ENCODE assay signal across 18 cellular contexts in genomic region chr7:47294569-47295222, GRCh38.
DNase-seq lines count a peak whose midpoint lies in the region; FAIRE-seq and TF ChIP-seq lines count a peak whose summit lies in the region.
"Had no signal": no experiment of that assay in that cellular context is flagged by ENCODE, and none has a peak within 500 bp of the region (broad histone marks: within the 10 kb centered on the region; RNA-seq: fewer than 3 reads in every experiment).

No MANE protein-coding gene starts in this region.

- H3K36me3 ChIP-seq in H1 (ENCODE audit: control insufficient read depth in 2 of 4, insufficient read depth in 4 of 4, low read length in 3 of 4) (peaks cover 0 to 17% (median 12%) of the 10 kb centered on the region in 4 experiments; a peak in 6 of 8 replicates), stomach smooth muscle (ENCODE audit: control insufficient read depth in 2 of 2, insufficient read depth in 2 of 2, low read length in 2 of 2) (peaks cover 11 to 38% of the 10 kb centered on the region in 2 donors)
- H3K36me3 ChIP-seq: BE2C had no signal

- H3K9me3 ChIP-seq in H1 (ENCODE audit: insufficient read depth in 2 of 2, low read depth in 1 of 2, low read length in 1 of 2) (no peaks in the 10 kb centered on the region), stomach smooth muscle (ENCODE audit: control insufficient read depth in 2 of 2, low read length in 2 of 2) (no peaks in the 10 kb centered on the region)
- H3K9me3 ChIP-seq: BE2C had no signal

- H3K9me3 Mint-ChIP-seq in mesothelial cell of epicardium = no peaks in the 10 kb centered on the region
- H3K9me3 Mint-ChIP-seq: dendritic cell treated with granulocyte-macrophage colony-stimulating factor and Interleukin-4, amounts not matched to agents 40 ng/mL and 50 ng/mL, for 4 days; T-helper 1 cell treated with Interleukin-12 subunit alpha and Interleukin-12 subunit beta and Interleukin-4 antibody, amounts not matched to agents 30 μg/mL and 1 μg/mL, for 36 hours had no signal

- H3K4me3 ChIP-seq in NB4 (ENCODE audit: low read depth, low read length) (no peak overlapping the region), H1 (ENCODE audit: extremely low read depth in 1 of 4, insufficient read depth in 2 of 4, low read depth in 3 of 4, low read length in 4 of 4) (no peak overlapping the region), stomach smooth muscle (ENCODE audit: low read length in 2 of 2) (no peak overlapping the region)

- FAIRE-seq in H1 (lab: Jason Lieb, UNC) = no peak
- FAIRE-seq: G401.6, GM12891 had no signal

- no peak overlapping the region for H3K4me3 Mint-ChIP-seq in mesothelial cell of epicardium
- H3K4me3 Mint-ChIP-seq: activated CD8-positive, alpha-beta memory T cell treated with anti-CD3 and anti-CD28 coated beads, Interleukin-2, amount 10 ng/mL, durations not matched to agents 7 days and 5 days; dendritic cell treated with granulocyte-macrophage colony-stimulating factor and Interleukin-4, amounts not matched to agents 40 ng/mL and 50 ng/mL, for 4 days; T-helper 1 cell treated with Interleukin-12 subunit alpha and Interleukin-12 subunit beta and Interleukin-4 antibody, amounts not matched to agents 30 μg/mL and 1 μg/mL, for 36 hours had no signal

- no peak overlapping the region for H3K56ac ChIP-seq in H1 (replicated peaks; ENCODE audit: insufficient read length, low read depth, low read length)

- 79% methylated on average over 4 of the region's 4 CpGs; no CpG with 5 or more reads in 1 of the 2 experiments for WGBS in H1 (ENCODE audit: extremely low coverage in 1 of 2, insufficient coverage in 1 of 2, insufficient read length in 1 of 2, insufficient replicate concordance in 2 of 2, low coverage in 1 of 2, low lambda C conversion rate in 2 of 2, missing lambda C conversion rate in 1 of 2), 2 experiments

- no peak overlapping the region for H2BK20ac ChIP-seq in H1 (ENCODE audit: low read length)

- H3K4me1 ChIP-seq in H1 (replicated peaks in 1 of 4; ENCODE audit: control insufficient read depth in 3 of 4, insufficient read depth in 4 of 4, low read length in 3 of 4) (no peaks in the 10 kb centered on the region), stomach smooth muscle (ENCODE audit: control insufficient read depth, insufficient read depth, low read length) (peaks cover 10% of the 10 kb centered on the region)
- H3K4me1 ChIP-seq: BE2C had no signal

- TF ChIP-seq POLR2A in NB4 (IDR thresholded peaks at IDR 0.05; ENCODE audit: extremely low read depth, insufficient read length) = no peak
- no peak for TF ChIP-seq POLR2A in H1 (IDR thresholded peaks at IDR 0.05; ENCODE audit: control extremely low read depth in 1 of 2, low read depth in 2 of 2, low read length in 2 of 2)

- no peaks in the 10 kb centered on the region for H3K27me3 Mint-ChIP-seq in mesothelial cell of epicardium (ENCODE audit: low read depth)
- H3K27me3 Mint-ChIP-seq: dendritic cell treated with granulocyte-macrophage colony-stimulating factor and Interleukin-4, amounts not matched to agents 40 ng/mL and 50 ng/mL, for 4 days had no signal

- H3K14ac ChIP-seq in H1 (ENCODE audit: insufficient read length) = no peak overlapping the region

- CTCF ChIA-PET in H1 (lab: Charles Lee; ENCODE audit: partially characterized antibody) = interaction anchor here (0.8 to 1.6 kb wide), 2 partner anchors 28 to 30 kb away, joined by 3 to 4 read pairs; no protein-coding TSS in a partner anchor

- H2BK5ac ChIP-seq in H1 (ENCODE audit: low read depth, low read length) = no peak overlapping the region

- no peak for TF ChIP-seq RAD21 in H1 (IDR thresholded peaks at IDR 0.05 in 1 of 2, conservative IDR thresholded peaks at IDR 0.05 in 1 of 2; ENCODE audit: low read depth in 2 of 2, low read length in 2 of 2)

- H4K91ac ChIP-seq in H1 (replicated peaks; ENCODE audit: insufficient read length, low read length) = no peak overlapping the region

- H3K36me3 Mint-ChIP-seq in mesothelial cell of epicardium = peaks cover 74% of the 10 kb centered on the region
- H3K36me3 Mint-ChIP-seq: activated CD8-positive, alpha-beta memory T cell treated with anti-CD3 and anti-CD28 coated beads, Interleukin-2, amount 10 ng/mL, durations not matched to agents 7 days and 5 days had no signal

- H2AK5ac ChIP-seq in H1 (ENCODE audit: low read depth, low read length) = no peak overlapping the region

- H4K8ac ChIP-seq in H1 (ENCODE audit: extremely low read depth, insufficient read depth, low read length) = no peak overlapping the region

- H3K4me2 ChIP-seq in H1 (ENCODE audit: insufficient read depth in 1 of 2, low read depth in 2 of 2, low read length in 2 of 2) = no peak overlapping the region

- peak; percentile 14 for DNase-seq in NB4 (ENCODE audit: low read depth)
- DNase-seq in H1 (ENCODE audit: low read depth in 1 of 2, low spot score in 2 of 2) = peak in 1 of 2 experiments; percentile 13
- no peak for DNase-seq in mesothelial cell of epicardium (ENCODE audit: low spot score in 2 of 2, unreplicated experiment in 2 of 2)
- DNase-seq in activated CD4-positive, CD25-positive, alpha-beta regulatory T cell treated with anti-CD3 and anti-CD28 coated beads, Interleukin-2, amount 50 U/mL, for 72 hours = no peak
- no peak for DNase-seq in T-helper 9 cell
- DNase-seq in SKM-1 (lab: John Stamatoyannopoulos, UW; ENCODE audit: unreplicated experiment) = no peak
- no peak for DNase-seq in NCI-H2227 treated with DMSO at 0.1 percent for 48 hours (lab: John Stamatoyannopoulos, UW)
- DNase-seq: activated CD8-positive, alpha-beta memory T cell treated with anti-CD3 and anti-CD28 coated beads, Interleukin-2, amount 10 ng/mL, durations not matched to agents 7 days and 5 days; aorta; BE2C; NCI-H1417; NK-92 treated with Interleukin-12 subunit alpha and Interleukin-12 subunit beta, amount 100 ng/mL, for 24 hours; substantia nigra had no signal

- H3K27ac Mint-ChIP-seq in mesothelial cell of epicardium = peak overlapping the region; percentile 47
- H3K27ac Mint-ChIP-seq: activated CD8-positive, alpha-beta memory T cell treated with anti-CD3 and anti-CD28 coated beads, Interleukin-2, amount 10 ng/mL, durations not matched to agents 7 days and 5 days; dendritic cell treated with granulocyte-macrophage colony-stimulating factor and Interleukin-4, amounts not matched to agents 40 ng/mL and 50 ng/mL, for 4 days; T-helper 1 cell treated with Interleukin-12 subunit alpha and Interleukin-12 subunit beta and Interleukin-4 antibody, amounts not matched to agents 30 μg/mL and 1 μg/mL, for 36 hours had no signal

- TF ChIP-seq CTCF in NB4 (IDR thresholded peaks at IDR 0.05; ENCODE audit: low read depth, low read length) = no peak
- no peak for TF ChIP-seq CTCF in H1 (IDR thresholded peaks at IDR 0.05; ENCODE audit: control extremely low read depth in 1 of 3, insufficient read depth in 1 of 3, low read depth in 1 of 3, low read length in 3 of 3)
- TF ChIP-seq CTCF in mesothelial cell of epicardium (IDR thresholded peaks at IDR 0.05; ENCODE audit: unreplicated experiment) = no peak

- peaks cover 0 to 2% of the 10 kb centered on the region in 2 experiments for H4K20me1 ChIP-seq in H1 (replicated peaks in 1 of 2; ENCODE audit: control insufficient read depth in 1 of 2, insufficient read depth in 2 of 2, low read length in 2 of 2)

- H2AFZ ChIP-seq in H1 (ENCODE audit: low read length) = no peak overlapping the region

- no peak overlapping the region for H3K23ac ChIP-seq in H1 (ENCODE audit: insufficient read length)

- H3K27ac ChIP-seq in H1 (ENCODE audit: low read depth, low read length) (no peak overlapping the region), stomach smooth muscle (ENCODE audit: low read length) (peak overlapping the region; percentile 11)

- H2BK120ac ChIP-seq in H1 (replicated peaks; ENCODE audit: low read depth, low read length) = no peak overlapping the region

- H3K9ac ChIP-seq in H1 (replicated peaks in 1 of 4; ENCODE audit: extremely low read depth in 1 of 4, low read depth in 3 of 4, low read length in 3 of 4) (no peak overlapping the region), stomach smooth muscle (ENCODE audit: low read length in 2 of 2) (no peak overlapping the region)

- POLR2A ChIA-PET in H1 (lab: Charles Lee; ENCODE audit: partially characterized antibody) = no interaction called here

- no peaks in the 10 kb centered on the region for H3K23me2 ChIP-seq in H1 (ENCODE audit: low read depth, low read length)

- no peaks in the 10 kb centered on the region; the same call in 1 of the 2 replicates for H3K79me1 ChIP-seq in H1 (ENCODE audit: low read depth, low read length)

- no peaks in the 10 kb centered on the region for H3K79me2 ChIP-seq in H1 (ENCODE audit: control insufficient read depth in 1 of 2, insufficient read depth in 2 of 2, low read length in 2 of 2)

- H3K4me1 Mint-ChIP-seq in mesothelial cell of epicardium = peaks cover 41% of the 10 kb centered on the region

- H3K18ac ChIP-seq in H1 (ENCODE audit: extremely low read depth, low read length) = no peak overlapping the region

- no peak overlapping the region for H3K4ac ChIP-seq in H1 (replicated peaks; ENCODE audit: insufficient read length, low read depth, low read length)

- no peak overlapping the region for H2BK12ac ChIP-seq in H1 (ENCODE audit: low read depth, low read length)

- no peak overlapping the region for H2BK15ac ChIP-seq in H1 (ENCODE audit: low read length)

- H4K5ac ChIP-seq in H1 (ENCODE audit: insufficient read length, low read depth, low read length) = no peak overlapping the region

- no peaks in the 10 kb centered on the region for H3K27me3 ChIP-seq in H1 (replicated peaks in 1 of 4; ENCODE audit: control insufficient read depth in 3 of 4, extremely low read depth in 1 of 4, insufficient read depth in 3 of 4, low read length in 3 of 4)
- H3K27me3 ChIP-seq in stomach smooth muscle (ENCODE audit: control insufficient read depth in 1 of 2, insufficient read depth in 2 of 2, low read length in 2 of 2) = no peaks in the 10 kb centered on the region
- H3K27me3 ChIP-seq: BE2C had no signal

- TF ChIP-seq EP300 in H1 (IDR thresholded peaks at IDR 0.05; ENCODE audit: borderline replicate concordance in 1 of 2, low read depth in 2 of 2, low read length in 2 of 2) = no peak

TF ChIP-seq in H1, 55 proteins besides CTCF, POLR2A, EP300 and RAD21:
- peak; percentile 21; the same call in 1 of the 2 replicates for TF ChIP-seq MAFK (IDR thresholded peaks at IDR 0.05; ENCODE audit: low read depth, low read length)
- TF ChIP-seq CBX8 (IDR thresholded peaks at IDR 0.05; ENCODE audit: borderline replicate concordance, low read depth, low read length) = no peak
- TF ChIP-seq USF2 (IDR thresholded peaks at IDR 0.05; ENCODE audit: low read length) = no peak
- TF ChIP-seq TBP (IDR thresholded peaks at IDR 0.05; ENCODE audit: low read depth, low read length) = no peak
